9 cellular contexts compared by ENCODE assay signal in genomic region chr14:35285991-35286564, GRCh38. TPM values are rescaled to one million over a fixed set of nuclear protein-coding genes. Genes with fewer than 3 reads are reported as not detected.
A peak's percentile ranks its signal among the peaks of the same experiment; 100 is the strongest.
DNase-seq lines count a peak whose midpoint lies in the region; ATAC-seq lines count a peak whose summit lies in the region.
"Had no signal": no experiment of that assay in that cellular context is flagged by ENCODE, and none has a peak within 500 bp of the region (broad histone marks: within the 10 kb centered on the region; RNA-seq: fewer than 3 reads in every experiment).

No MANE protein-coding gene starts in this region.

- H3K9me3 Mint-ChIP-seq in central memory CD8-positive, alpha-beta T cell: no peaks in the 10 kb centered on the region

- peak overlapping the region; percentile 80 for H3K27ac Mint-ChIP-seq in central memory CD8-positive, alpha-beta T cell (ENCODE audit: low read depth)

- H3K27me3 Mint-ChIP-seq in central memory CD8-positive, alpha-beta T cell: no peaks in the 10 kb centered on the region

- H3K4me3 Mint-ChIP-seq in central memory CD8-positive, alpha-beta T cell: peak overlapping the region; percentile 69

- ATAC-seq in GM21390 (IDR thresholded peaks at IDR 0.05; ENCODE audit: unreplicated experiment) (peak; percentile 11), HG03575 (IDR thresholded peaks at IDR 0.05; ENCODE audit: extremely low read depth, insufficient number of reproducible peaks, low FRiP score, unreplicated experiment) (peak; percentile 3)
- ATAC-seq in central memory CD8-positive, alpha-beta T cell (replicated peaks; ENCODE audit: extremely low read depth, poor library complexity, severe bottlenecking): peak; percentile 41

- H3K36me3 Mint-ChIP-seq in central memory CD8-positive, alpha-beta T cell (ENCODE audit: insufficient read depth): peaks cover 12% of the 10 kb centered on the region

- peaks cover 42% of the 10 kb centered on the region for H3K4me1 Mint-ChIP-seq in central memory CD8-positive, alpha-beta T cell

- DNase-seq in GDM1 (lab: John Stamatoyannopoulos, UW) (peak; percentile 74), mucosa of gallbladder (ENCODE audit: low spot score) (no peak), dedifferentiated amniotic fluid mesenchymal stem cell (ENCODE audit: extremely low spot score) (no peak), GM19240 (ENCODE audit: insufficient read length, low spot score) (no peak), NCI-H146 treated with DMSO at 0.1 percent for 48 hours (lab: John Stamatoyannopoulos, UW; ENCODE audit: unreplicated experiment) (no peak)
- DNase-seq in central memory CD8-positive, alpha-beta T cell (ENCODE audit: low spot score in 2 of 2): no peak
- DNase-seq: SK-N-SH had no signal

RNA-seq across cellular contexts. Expression of gene PSMA6, which starts 6.1 kb away (rescaled TPM):
- 93.8 TPM for total RNA-seq in mucosa of gallbladder
